Comparison of ENCODE assay signal across 1 cellular context in genomic region chrX:53440631-53441517, GRCh38.
TF ChIP-seq lines count a peak whose summit lies in the region.

No MANE protein-coding gene starts in this region.

TF ChIP-seq in IMR-90, 13 proteins besides CTCF, POLR2A, EP300 and RAD21:
- TF ChIP-seq MAZ (IDR thresholded peaks at IDR 0.05; ENCODE audit: borderline replicate concordance, low read depth, low read length) (no peak), ELK1 (IDR thresholded peaks at IDR 0.05; ENCODE audit: borderline replicate concordance, low read depth, low read length) (no peak), BHLHE40 (IDR thresholded peaks at IDR 0.05; ENCODE audit: low read depth, low read length) (no peak), USF2 (IDR thresholded peaks at IDR 0.05; ENCODE audit: low read depth, low read length) (no peak), RCOR1 (IDR thresholded peaks at IDR 0.05; ENCODE audit: insufficient replicate concordance, low read length) (no peak), CHD1 (IDR thresholded peaks at IDR 0.05; ENCODE audit: low read depth, low read length) (no peak), CEBPB (IDR thresholded peaks at IDR 0.05; ENCODE audit: low read depth, low read length) (peak; percentile 89), NFE2L2 (IDR thresholded peaks at IDR 0.05; ENCODE audit: low read depth, low read length) (no peak), RFX5 (IDR thresholded peaks at IDR 0.05; ENCODE audit: low read depth, low read length) (no peak), MXI1 (IDR thresholded peaks at IDR 0.05; ENCODE audit: borderline replicate concordance, low read depth, low read length) (no peak), MAFK (IDR thresholded peaks at IDR 0.05; ENCODE audit: low read depth, low read length) (no peak), SMC3 (IDR thresholded peaks at IDR 0.05; ENCODE audit: low read depth, low read length) (no peak), FOS (IDR thresholded peaks at IDR 0.05; ENCODE audit: low read depth, low read length) (peak; percentile 31; the same call in 1 of the 2 replicates)
